ENCODE assay signal across 13 cellular contexts in genomic region chr7:154777023-154777422, GRCh38.
DNase-seq lines count a peak whose midpoint lies in the region; ATAC-seq, FAIRE-seq and TF ChIP-seq lines count a peak whose summit lies in the region.
"Had no signal": no experiment of that assay in that cellular context is flagged by ENCODE, and none has a peak within 500 bp of the region (broad histone marks: within the 10 kb centered on the region; RNA-seq: fewer than 3 reads in every experiment).

No MANE protein-coding gene starts in this region.

- no peaks in the 10 kb centered on the region for H3K4me1 ChIP-seq in HepG2 (ENCODE audit: insufficient read depth, low read length)
- no peaks in the 10 kb centered on the region for H3K4me1 ChIP-seq in right lobe of liver
- H3K4me1 ChIP-seq: thyroid gland had no signal

- H2AFZ ChIP-seq in HepG2 (ENCODE audit: low read length) = no peak overlapping the region

- intact Hi-C loops in HepG2 (cut with micrococcal nuclease; ENCODE audit: unreplicated experiment) (no loop called here), right lobe of liver (cut with DNase I) (no loop called here)
- intact Hi-C loops in activated CD4-positive, alpha-beta T cell treated with anti-CD3 and anti-CD28 coated beads for 36 hours (cut with DNase I, micrococcal nuclease) = no loop called here

- TF ChIP-seq POLR2A in HepG2 (IDR thresholded peaks at IDR 0.05; ENCODE audit: insufficient read depth in 1 of 2, low read depth in 2 of 2, low read length in 2 of 2) (no peak), right lobe of liver (IDR thresholded peaks at IDR 0.05) (no peak)

- no peak overlapping the region for H3K4me3 Mint-ChIP-seq in activated CD4-positive, alpha-beta T cell treated with anti-CD3 and anti-CD28 coated beads for 36 hours

- WGBS in HepG2 (ENCODE audit: low lambda C conversion rate) = 59% methylated on average over 5 of the region's 5 CpGs
- 68% methylated on average over 5 of the region's 5 CpGs for WGBS in right lobe of liver (ENCODE audit: insufficient coverage, low coverage, low lambda C conversion rate, missing lambda C conversion rate)

- no peaks in the 10 kb centered on the region for H3K9me3 ChIP-seq in HepG2 (ENCODE audit: low read length)
- H3K9me3 ChIP-seq in right lobe of liver = no peaks in the 10 kb centered on the region
- H3K9me3 ChIP-seq: thyroid gland had no signal

- no peak overlapping the region for H3K4me2 ChIP-seq in HepG2 (ENCODE audit: low read depth, low read length)

- TF ChIP-seq CTCF in HepG2 (CRISPR knock-in tag; IDR thresholded peaks at IDR 0.05) (no peak), right lobe of liver (IDR thresholded peaks at IDR 0.05) (no peak), foreskin fibroblast (IDR thresholded peaks at IDR 0.05; ENCODE audit: low read depth, low read length) (no peak)

- CTCF ChIA-PET in HepG2 (lab: Yijun Ruan, JAX; ENCODE audit: low intra/inter-chr PET ratio, low total read pairs) = no interaction called here
- CTCF ChIA-PET in activated CD4-positive, alpha-beta T cell treated with anti-CD3 and anti-CD28 coated beads for 36 hours (lab: Charles Lee) = interaction anchor here (0.6 to 0.9 kb wide), 2 partner anchors 35 to 1330 kb away, joined by 3 to 4 read pairs; no protein-coding TSS in a partner anchor

- H3K4me3 ChIP-seq in HepG2 (replicated peaks in 1 of 3; ENCODE audit: insufficient read depth in 1 of 3, low read depth in 2 of 3, low read length in 3 of 3) (no peak overlapping the region), right lobe of liver (no peak overlapping the region), foreskin fibroblast (ENCODE audit: low read depth in 1 of 2, low read length in 2 of 2) (no peak overlapping the region)
- H3K4me3 ChIP-seq: thyroid gland had no signal

- TF ChIP-seq EP300 in HepG2 (IDR thresholded peaks at IDR 0.05; ENCODE audit: low read depth in 2 of 2, low read length in 2 of 2) (no peak), HepG2 (CRISPR knock-in tag; IDR thresholded peaks at IDR 0.05; ENCODE audit: borderline replicate concordance) (no peak)

- no peak overlapping the region for H3K9ac ChIP-seq in HepG2 (ENCODE audit: insufficient read depth, low read depth, low read length)

- in situ Hi-C loops in HepG2 (cut with HindIII; ENCODE audit: extremely low pct_ligation_motif_present, low pct_unique_long_range_greater_than_20kb) = no loop called here

- no peaks in the 10 kb centered on the region for H4K20me1 ChIP-seq in HepG2 (ENCODE audit: insufficient read depth, low read length)

- no TSS peak for BruUV-seq in HepG2 (replicated peaks; lab: Mats Ljungman, UMichigan)

- no peaks in the 10 kb centered on the region for H3K79me2 ChIP-seq in HepG2 (ENCODE audit: insufficient read depth, low read length)

- no peaks in the 10 kb centered on the region for H3K36me3 ChIP-seq in HepG2 (replicated peaks in 1 of 2; ENCODE audit: control insufficient read depth in 1 of 2, insufficient read depth in 2 of 2, low read length in 2 of 2)
- H3K36me3 ChIP-seq in right lobe of liver = no peaks in the 10 kb centered on the region
- H3K36me3 ChIP-seq: thyroid gland had no signal

- no peak overlapping the region for H3K27ac Mint-ChIP-seq in activated CD4-positive, alpha-beta T cell treated with anti-CD3 and anti-CD28 coated beads for 36 hours

- no peaks in the 10 kb centered on the region for H3K27me3 Mint-ChIP-seq in activated CD4-positive, alpha-beta T cell treated with anti-CD3 and anti-CD28 coated beads for 36 hours

- no peak overlapping the region for H3K27ac ChIP-seq in HepG2 (ENCODE audit: extremely low read length, insufficient read depth, low read length)
- H3K27ac ChIP-seq in right lobe of liver = no peak overlapping the region
- H3K27ac ChIP-seq: thyroid gland had no signal

- H3K36me3 Mint-ChIP-seq in activated CD4-positive, alpha-beta T cell treated with anti-CD3 and anti-CD28 coated beads for 36 hours (ENCODE audit: low read depth) = no peaks in the 10 kb centered on the region

- peak; percentile 60 for ATAC-seq in HepG2
- no peak for ATAC-seq in right lobe of liver
- no peak for ATAC-seq in GM18867 (IDR thresholded peaks at IDR 0.05; ENCODE audit: unreplicated experiment)
- ATAC-seq in HG03095 (IDR thresholded peaks at IDR 0.05; ENCODE audit: unreplicated experiment) = no peak
- ATAC-seq in activated CD4-positive, alpha-beta T cell treated with anti-CD3 and anti-CD28 coated beads for 36 hours = no peak

- peaks cover 2% of the 10 kb centered on the region for H3K4me1 Mint-ChIP-seq in activated CD4-positive, alpha-beta T cell treated with anti-CD3 and anti-CD28 coated beads for 36 hours

- TF ChIP-seq RAD21 in HepG2 (CRISPR knock-in tag; IDR thresholded peaks at IDR 0.05) = no peak

- FAIRE-seq in HepG2 (lab: Jason Lieb, UNC) = no peak

- peaks cover 5% of the 10 kb centered on the region for H3K9me3 Mint-ChIP-seq in activated CD4-positive, alpha-beta T cell treated with anti-CD3 and anti-CD28 coated beads for 36 hours (ENCODE audit: low read depth)

- POLR2A ChIA-PET in HepG2 (lab: Yijun Ruan, JAX) = no interaction called here
- POLR2A ChIA-PET in activated CD4-positive, alpha-beta T cell treated with anti-CD3 and anti-CD28 coated beads for 36 hours (lab: Charles Lee) = no interaction called here

- DNase-seq in HepG2 (ENCODE audit: low spot score) (no peak), right lobe of liver (no peak), RKO (ENCODE audit: low spot score) (peak; percentile 64), foreskin fibroblast (peak; percentile 1 to 6), D341Med (ENCODE audit: low spot score) (no peak)
- no peak for DNase-seq in activated CD4-positive, alpha-beta T cell treated with anti-CD3 and anti-CD28 coated beads for 36 hours
- DNase-seq: activated CD4-positive, alpha-beta T cell treated with anti-CD3 and anti-CD28 coated beads, Interleukin-2, amount 50 U/mL, for 1 hour; activated gamma-delta T cell; NCI-H1436; T-helper 1 cell; thyroid gland had no signal

- H3K27me3 ChIP-seq in HepG2 (ENCODE audit: control insufficient read depth in 1 of 2, insufficient read depth in 2 of 2, low read length in 2 of 2) = no peaks in the 10 kb centered on the region; a peak in 1 of 5 replicates
- no peaks in the 10 kb centered on the region for H3K27me3 ChIP-seq in right lobe of liver
- H3K27me3 ChIP-seq: thyroid gland had no signal

TF ChIP-seq in HepG2, 621 proteins besides CTCF, POLR2A, EP300 and RAD21:
- no peak for TF ChIP-seq ZNF614 (CRISPR knock-in tag; IDR thresholded peaks at IDR 0.05; ENCODE audit: borderline replicate concordance)
- TF ChIP-seq ZSCAN29 (CRISPR knock-in tag; conservative IDR thresholded peaks at IDR 0.05) = no peak
- TF ChIP-seq TFDP2 (CRISPR knock-in tag; IDR thresholded peaks at IDR 0.05) = no peak
- no peak for TF ChIP-seq CBX1 (IDR thresholded peaks at IDR 0.05; ENCODE audit: low read depth)

Comparison
In these comparisons a context has a peak if more than half of its experiments do, and no peak if none do; other contexts are left out.
1. DNase-seq: peak in RKO (single experiment) and foreskin fibroblast (2 of 2); none in HepG2 (single experiment), right lobe of liver (0 of 3), D341Med (single experiment) and activated CD4-positive, alpha-beta T cell treated with anti-CD3 and anti-CD28 coated beads for 36 hours (single experiment).